Comparison of ENCODE assay signal across 34 cellular contexts in the genomic region with DNA sequence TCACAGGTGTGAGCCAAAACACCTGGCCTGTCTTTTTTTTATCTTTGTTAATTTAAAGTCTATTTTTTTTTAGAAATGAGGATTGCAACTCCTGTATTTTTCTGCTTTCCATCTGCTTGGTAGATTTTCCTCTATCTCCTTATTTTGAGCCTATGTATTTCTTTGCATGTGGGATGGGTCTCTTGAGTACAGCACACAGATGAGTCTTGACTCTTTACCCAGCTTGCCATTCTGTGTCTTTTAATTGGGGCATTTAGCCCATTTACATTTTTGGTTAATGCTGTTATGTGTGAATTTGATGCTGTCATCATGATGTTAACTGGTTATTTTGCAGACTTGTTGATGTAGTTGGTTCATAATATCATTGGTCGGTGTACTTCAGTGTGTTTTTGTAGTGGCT.
"Had no signal": no experiment of that assay in that cellular context is flagged by ENCODE, and none has a peak within 500 bp of the region (broad histone marks: within the 10 kb centered on the region; RNA-seq: fewer than 3 reads in every experiment).

No MANE protein-coding gene starts in this region.

- H3K4me3 ChIP-seq: MG63 had no signal

- DNase-seq: Karpas-422, Kasumi-1, MG63, MM.1S, MV-4-11, NCI-H1048, NCI-H1092, NCI-H1092 treated with DMSO at 0.1 percent for 48 hours, NCI-H1105, NCI-H1105 treated with DMSO at 0.1 percent for 48 hours, NCI-H1417, NCI-H1417 treated with DMSO at 0.1 percent for 48 hours, NCI-H1436, NCI-H1436 treated with DMSO at 0.1 percent for 48 hours, NCI-H146, NCI-H1694, NCI-H1694 treated with DMSO at 0.1 percent for 48 hours, NCI-H187, NCI-H187 treated with DMSO at 0.1 percent for 48 hours, NCI-H1930, NCI-H2029, NCI-H2029 treated with DMSO at 0.1 percent for 48 hours, NCI-H2081, NCI-H2081 treated with DMSO at 0.1 percent for 48 hours, NCI-H2107, NCI-H2171, NCI-H2171 treated with DMSO at 0.1 percent for 48 hours, NCI-H2227 treated with DMSO at 0.1 percent for 48 hours, NCI-H226, NCI-H345, NCI-H446, NCI-H446 treated with DMSO at 0.1 percent for 48 hours, NCI-H510A, NCI-H510A treated with DMSO at 0.1 percent for 48 hours had no signal

- H3K27me3 ChIP-seq: MG63 had no signal

- H3K36me3 ChIP-seq: MG63 had no signal
